ENCODE assay signal across 22 cellular contexts in genomic region chr6:61745994-61746393, GRCh38.
DNase-seq lines count a peak whose midpoint lies in the region; ATAC-seq, FAIRE-seq and TF ChIP-seq lines count a peak whose summit lies in the region.
"Had no signal": no experiment of that assay in that cellular context is flagged by ENCODE, and none has a peak within 500 bp of the region (broad histone marks: within the 10 kb centered on the region; RNA-seq: fewer than 3 reads in every experiment).

No MANE protein-coding gene starts in this region.

- H3K4me3 Mint-ChIP-seq in stimulated activated naive B cell treated with anti-CD40 and anti-IgM and Interleukin-4, amounts not matched to agents 10 μg/mL and 1 μg/mL and 100 μg/mL, for 72 hours: no peak overlapping the region
- H3K4me3 Mint-ChIP-seq in naive thymus-derived CD4-positive, alpha-beta T cell: no peak overlapping the region
- H3K4me3 Mint-ChIP-seq: B cell; CD4-positive, alpha-beta T cell; CD8-positive, alpha-beta T cell had no signal

- peaks cover 6 to 17% of the 10 kb centered on the region in 2 donors for H3K36me3 Mint-ChIP-seq in stimulated activated naive B cell treated with anti-CD40 and anti-IgM and Interleukin-4, amounts not matched to agents 10 μg/mL and 1 μg/mL and 100 μg/mL, for 72 hours
- H3K36me3 Mint-ChIP-seq in naive thymus-derived CD4-positive, alpha-beta T cell: no peaks in the 10 kb centered on the region
- H3K36me3 Mint-ChIP-seq: CD8-positive, alpha-beta T cell had no signal

- no TSS peak for BruUV-seq in HepG2 (replicated peaks; lab: Mats Ljungman, UMichigan)

- in situ Hi-C loops in HepG2 (cut with HindIII; ENCODE audit: extremely low pct_ligation_motif_present, low pct_unique_long_range_greater_than_20kb): no loop called here

- no peak for FAIRE-seq in HepG2 (lab: Jason Lieb, UNC)
- FAIRE-seq: A549, D721Med, G401.6, GM12891 had no signal

- H3K4me2 ChIP-seq in HepG2 (ENCODE audit: low read depth, low read length) (no peak overlapping the region), OCI-LY3 (ENCODE audit: low read length) (peak overlapping the region; percentile 27)
- H3K4me2 ChIP-seq: A549 had no signal

- 7% methylated on average over 5 of the region's 5 CpGs for WGBS in HepG2 (ENCODE audit: low lambda C conversion rate)
- WGBS in right lobe of liver (ENCODE audit: insufficient coverage, low coverage, low lambda C conversion rate, missing lambda C conversion rate): 57% methylated on average over 5 of the region's 5 CpGs
- WGBS in upper lobe of left lung, 2 donors: 88 to 91% methylated on average over 5 of the region's 5 CpGs

- H3K9me3 ChIP-seq in HepG2 (ENCODE audit: low read length) (peaks cover 19% of the 10 kb centered on the region), right lobe of liver (no peaks in the 10 kb centered on the region), OCI-LY3 (ENCODE audit: insufficient read depth, low read length) (no peaks in the 10 kb centered on the region), upper lobe of left lung (no peaks in the 10 kb centered on the region)
- H3K9me3 ChIP-seq in naive thymus-derived CD4-positive, alpha-beta T cell (ENCODE audit: control insufficient read depth in 2 of 3, low read length in 3 of 3): no peaks in the 10 kb centered on the region
- H3K9me3 ChIP-seq: A549, Caco-2 had no signal

- H3K4me1 Mint-ChIP-seq in stimulated activated naive B cell treated with anti-CD40 and anti-IgM and Interleukin-4, amounts not matched to agents 10 μg/mL and 1 μg/mL and 100 μg/mL, for 72 hours: no peaks in the 10 kb centered on the region
- H3K4me1 Mint-ChIP-seq in naive thymus-derived CD4-positive, alpha-beta T cell: no peaks in the 10 kb centered on the region

- H3K9ac ChIP-seq in HepG2 (ENCODE audit: insufficient read depth, low read depth, low read length): no peak overlapping the region
- H3K9ac ChIP-seq in OCI-LY3 (ENCODE audit: low read length): no peak overlapping the region
- H3K9ac ChIP-seq: BLaER1 treated with 17β-estradiol and CSF1 and Interleukin-3, amounts not matched to agents 10 nM and 100 nM had no signal

- no peak for ATAC-seq in HepG2
- ATAC-seq in right lobe of liver: no peak
- ATAC-seq in stimulated activated naive B cell treated with anti-CD40 and anti-IgM and Interleukin-4, amounts not matched to agents 10 μg/mL and 1 μg/mL and 100 μg/mL, for 72 hours (replicated peaks): peak; percentile 48 to 67
- no peak for ATAC-seq in foreskin keratinocyte
- ATAC-seq in upper lobe of left lung (ENCODE audit: low FRiP score in 2 of 2): no peak
- ATAC-seq in naive thymus-derived CD4-positive, alpha-beta T cell: no peak
- ATAC-seq: A549; CD8-positive, alpha-beta T cell had no signal

- TF ChIP-seq EP300 in HepG2 (IDR thresholded peaks at IDR 0.05; ENCODE audit: low read depth in 2 of 2, low read length in 2 of 2): no peak
- TF ChIP-seq EP300 in HepG2 (CRISPR knock-in tag; IDR thresholded peaks at IDR 0.05; ENCODE audit: borderline replicate concordance): no peak
- no peak for TF ChIP-seq EP300 in upper lobe of left lung (IDR thresholded peaks at IDR 0.05)

- TF ChIP-seq CTCF in HepG2 (CRISPR knock-in tag; IDR thresholded peaks at IDR 0.05) (no peak), right lobe of liver (IDR thresholded peaks at IDR 0.05) (no peak), OCI-LY3 (IDR thresholded peaks at IDR 0.05; ENCODE audit: low read depth, low read length) (no peak), foreskin keratinocyte (conservative IDR thresholded peaks at IDR 0.05) (no peak), upper lobe of left lung (IDR thresholded peaks at IDR 0.05) (no peak)

- H4K20me1 ChIP-seq in HepG2 (ENCODE audit: insufficient read depth, low read length) (no peaks in the 10 kb centered on the region), OCI-LY3 (ENCODE audit: insufficient read depth, low read length) (no peaks in the 10 kb centered on the region)
- H4K20me1 ChIP-seq: BLaER1 treated with 17β-estradiol and CSF1 and Interleukin-3, amounts not matched to agents 10 nM and 100 nM had no signal

- H3K27ac Mint-ChIP-seq in stimulated activated naive B cell treated with anti-CD40 and anti-IgM and Interleukin-4, amounts not matched to agents 10 μg/mL and 1 μg/mL and 100 μg/mL, for 72 hours: no peak overlapping the region
- no peak overlapping the region for H3K27ac Mint-ChIP-seq in naive thymus-derived CD4-positive, alpha-beta T cell
- H3K27ac Mint-ChIP-seq: B cell; CD4-positive, alpha-beta T cell; CD8-positive, alpha-beta T cell had no signal

- POLR2A ChIA-PET in HepG2 (lab: Yijun Ruan, JAX): no interaction called here
- POLR2A ChIA-PET in naive thymus-derived CD4-positive, alpha-beta T cell (lab: Charles Lee): no interaction called here

- TF ChIP-seq POLR2A in HepG2 (IDR thresholded peaks at IDR 0.05; ENCODE audit: insufficient read depth in 1 of 2, low read depth in 2 of 2, low read length in 2 of 2) (no peak), right lobe of liver (IDR thresholded peaks at IDR 0.05) (no peak), upper lobe of left lung (IDR thresholded peaks at IDR 0.05) (no peak)

- H3K27ac ChIP-seq in HepG2 (ENCODE audit: extremely low read length, insufficient read depth, low read length) (no peak overlapping the region), right lobe of liver (no peak overlapping the region), OCI-LY3 (ENCODE audit: low read length) (no peak overlapping the region), foreskin keratinocyte (no peak overlapping the region), upper lobe of left lung (no peak overlapping the region)
- H3K27ac ChIP-seq in naive thymus-derived CD4-positive, alpha-beta T cell (ENCODE audit: low read depth, low read length): no peak overlapping the region
- H3K27ac ChIP-seq: 22Rv1; A549; BLaER1 treated with 17β-estradiol and CSF1 and Interleukin-3, amounts not matched to agents 10 nM and 100 nM; C4-2B had no signal

- H3K4me3 ChIP-seq in HepG2 (replicated peaks in 1 of 3; ENCODE audit: insufficient read depth in 1 of 3, low read depth in 2 of 3, low read length in 3 of 3) (no peak overlapping the region), right lobe of liver (no peak overlapping the region), OCI-LY3 (ENCODE audit: low read length) (no peak overlapping the region), upper lobe of left lung (no peak overlapping the region)
- no peak overlapping the region for H3K4me3 ChIP-seq in naive thymus-derived CD4-positive, alpha-beta T cell (ENCODE audit: low read length)
- H3K4me3 ChIP-seq: A549; BLaER1 treated with 17β-estradiol and CSF1 and Interleukin-3, amounts not matched to agents 10 nM and 100 nM had no signal

- DNase-seq in HepG2 (ENCODE audit: low spot score) (no peak), right lobe of liver (no peak), foreskin keratinocyte (no peak), upper lobe of left lung (no peak)
- no peak for DNase-seq in stimulated activated naive B cell treated with anti-CD40 and anti-IgM and Interleukin-4, amounts not matched to agents 10 μg/mL and 1 μg/mL and 100 μg/mL, for 72 hours
- no peak for DNase-seq in naive thymus-derived CD4-positive, alpha-beta T cell
- DNase-seq: AML-193; Caco-2; Calu3; CD4-positive, alpha-beta T cell; CD8-positive, alpha-beta T cell; DMS79 treated with DMSO at 0.1 percent for 48 hours; GF-D8 had no signal

- no peak for TF ChIP-seq RAD21 in HepG2 (CRISPR knock-in tag; IDR thresholded peaks at IDR 0.05)

- no peaks in the 10 kb centered on the region for H3K36me3 ChIP-seq in HepG2 (replicated peaks in 1 of 2; ENCODE audit: control insufficient read depth in 1 of 2, insufficient read depth in 2 of 2, low read length in 2 of 2)
- no peaks in the 10 kb centered on the region for H3K36me3 ChIP-seq in right lobe of liver
- H3K36me3 ChIP-seq in OCI-LY3 (replicated peaks; ENCODE audit: low read depth, low read length): no peaks in the 10 kb centered on the region
- H3K36me3 ChIP-seq in upper lobe of left lung: no peaks in the 10 kb centered on the region
- H3K36me3 ChIP-seq in naive thymus-derived CD4-positive, alpha-beta T cell (ENCODE audit: control insufficient read depth in 2 of 3, insufficient read depth in 3 of 3, low read length in 3 of 3): no peaks in the 10 kb centered on the region
- H3K36me3 ChIP-seq: BLaER1 treated with 17β-estradiol and CSF1 and Interleukin-3, amounts not matched to agents 10 nM and 100 nM had no signal

- intact Hi-C loops in HepG2 (cut with micrococcal nuclease; ENCODE audit: unreplicated experiment) (no loop called here), right lobe of liver (cut with DNase I) (no loop called here)
- intact Hi-C loops in naive thymus-derived CD4-positive, alpha-beta T cell (cut with micrococcal nuclease): no loop called here

- H3K27me3 Mint-ChIP-seq in stimulated activated naive B cell treated with anti-CD40 and anti-IgM and Interleukin-4, amounts not matched to agents 10 μg/mL and 1 μg/mL and 100 μg/mL, for 72 hours: no peaks in the 10 kb centered on the region
- no peaks in the 10 kb centered on the region for H3K27me3 Mint-ChIP-seq in naive thymus-derived CD4-positive, alpha-beta T cell
- H3K27me3 Mint-ChIP-seq: B cell; CD4-positive, alpha-beta T cell had no signal

- H3K79me2 ChIP-seq in HepG2 (ENCODE audit: insufficient read depth, low read length) (no peaks in the 10 kb centered on the region), OCI-LY3 (ENCODE audit: low read length) (no peaks in the 10 kb centered on the region)

- CTCF ChIA-PET in HepG2 (lab: Yijun Ruan, JAX; ENCODE audit: low intra/inter-chr PET ratio, low total read pairs): no interaction called here
- CTCF ChIA-PET in naive thymus-derived CD4-positive, alpha-beta T cell (lab: Charles Lee): no interaction called here

- no peak overlapping the region for H2AFZ ChIP-seq in HepG2 (ENCODE audit: low read length)
- no peak overlapping the region for H2AFZ ChIP-seq in OCI-LY3 (ENCODE audit: low read depth, low read length)

- peaks cover 3 to 6% of the 10 kb centered on the region in 2 donors for H3K9me3 Mint-ChIP-seq in stimulated activated naive B cell treated with anti-CD40 and anti-IgM and Interleukin-4, amounts not matched to agents 10 μg/mL and 1 μg/mL and 100 μg/mL, for 72 hours
- H3K9me3 Mint-ChIP-seq in naive thymus-derived CD4-positive, alpha-beta T cell: peaks cover 0 to 18% (median 4%) of the 10 kb centered on the region in 11 donors

- H3K27me3 ChIP-seq in HepG2 (ENCODE audit: control insufficient read depth in 1 of 2, insufficient read depth in 2 of 2, low read length in 2 of 2): no peaks in the 10 kb centered on the region
- H3K27me3 ChIP-seq in right lobe of liver: no peaks in the 10 kb centered on the region
- no peaks in the 10 kb centered on the region; the same call in 1 of the 2 replicates for H3K27me3 ChIP-seq in OCI-LY3 (ENCODE audit: low read depth, low read length)
- H3K27me3 ChIP-seq in foreskin keratinocyte: no peaks in the 10 kb centered on the region
- no peaks in the 10 kb centered on the region for H3K27me3 ChIP-seq in upper lobe of left lung
- H3K27me3 ChIP-seq in naive thymus-derived CD4-positive, alpha-beta T cell (ENCODE audit: control insufficient read depth in 2 of 2, insufficient read depth in 2 of 2, low read length in 2 of 2): no peaks in the 10 kb centered on the region
- H3K27me3 ChIP-seq: BLaER1 treated with 17β-estradiol and CSF1 and Interleukin-3, amounts not matched to agents 10 nM and 100 nM had no signal

- no peaks in the 10 kb centered on the region for H3K4me1 ChIP-seq in HepG2 (ENCODE audit: insufficient read depth, low read length)
- H3K4me1 ChIP-seq in right lobe of liver: no peaks in the 10 kb centered on the region
- peaks cover 16% of the 10 kb centered on the region for H3K4me1 ChIP-seq in OCI-LY3 (ENCODE audit: low read length)
- H3K4me1 ChIP-seq in foreskin keratinocyte: no peaks in the 10 kb centered on the region
- no peaks in the 10 kb centered on the region for H3K4me1 ChIP-seq in upper lobe of left lung
- no peaks in the 10 kb centered on the region for H3K4me1 ChIP-seq in naive thymus-derived CD4-positive, alpha-beta T cell (ENCODE audit: control insufficient read depth in 2 of 2, insufficient read depth in 2 of 2, low read length in 2 of 2)
- H3K4me1 ChIP-seq: A549; BLaER1 treated with 17β-estradiol and CSF1 and Interleukin-3, amounts not matched to agents 10 nM and 100 nM; Caco-2 had no signal

Comparison
In these comparisons a context has a peak if more than half of its experiments do, and no peak if none do; other contexts are left out.
1. ATAC-seq: peak in stimulated activated naive B cell treated with anti-CD40 and anti-IgM and Interleukin-4, amounts not matched to agents 10 μg/mL and 1 μg/mL and 100 μg/mL, for 72 hours (2 of 2); none in HepG2 (single experiment), right lobe of liver (0 of 4), foreskin keratinocyte (single experiment), upper lobe of left lung (0 of 2) and naive thymus-derived CD4-positive, alpha-beta T cell (single experiment).